1 cellular context compared by ENCODE assay signal in genomic region chr9:134335490-134336173, GRCh38.
TF ChIP-seq lines count a peak whose summit lies in the region.

No MANE protein-coding gene starts in this region.

TF ChIP-seq in HepG2, 621 proteins besides CTCF, POLR2A, EP300 and RAD21 (continued from another document):
- TF ChIP-seq TFDP2 (CRISPR knock-in tag; IDR thresholded peaks at IDR 0.05) (no peak), GLI4 (CRISPR knock-in tag; IDR thresholded peaks at IDR 0.05; ENCODE audit: borderline replicate concordance) (0 out of 2 replicates have a peak, but pooled peaks have one; percentile 21), ZNF292 (CRISPR knock-in tag; IDR thresholded peaks at IDR 0.05; ENCODE audit: borderline replicate concordance, low read depth) (no peak), REL (CRISPR knock-in tag; conservative IDR thresholded peaks at IDR 0.05) (no peak), RBFOX2 (IDR thresholded peaks at IDR 0.05; ENCODE audit: low read depth, low read length) (no peak), KDM5B (CRISPR knock-in tag; IDR thresholded peaks at IDR 0.05; ENCODE audit: borderline replicate concordance) (peak; percentile 34; the same call in 1 of the 2 replicates), ZNF510 (CRISPR knock-in tag; IDR thresholded peaks at IDR 0.05; ENCODE audit: low read depth) (no peak), RARA (CRISPR knock-in tag; IDR thresholded peaks at IDR 0.05) (peak; percentile 47), ZNF747 (CRISPR knock-in tag; IDR thresholded peaks at IDR 0.05; ENCODE audit: borderline replicate concordance) (no peak), ZNF839 (CRISPR knock-in tag; IDR thresholded peaks at IDR 0.05; ENCODE audit: borderline replicate concordance) (no peak), PLRG1 (conservative IDR thresholded peaks at IDR 0.05) (no peak), HNRNPLL (IDR thresholded peaks at IDR 0.05; ENCODE audit: low read depth, low read length, poor library complexity, severe bottlenecking) (no peak), ZNF644 (CRISPR knock-in tag; IDR thresholded peaks at IDR 0.05; ENCODE audit: low read depth) (no peak), SALL2 (CRISPR knock-in tag; IDR thresholded peaks at IDR 0.05) (no peak), ZNF275 (CRISPR knock-in tag; IDR thresholded peaks at IDR 0.05; ENCODE audit: borderline replicate concordance) (no peak), NR2F1 (CRISPR knock-in tag; IDR thresholded peaks at IDR 0.05) (peak in 1 of 2 experiments; percentile 12; a peak in 1 of 4 replicates), TFAP4 (IDR thresholded peaks at IDR 0.05; ENCODE audit: borderline replicate concordance, low read depth) (peak; percentile 79; the same call in 1 of the 2 replicates), ZNF451 (CRISPR knock-in tag; IDR thresholded peaks at IDR 0.05) (no peak), CREB1 (IDR thresholded peaks at IDR 0.05) (no peak), CREB1 (CRISPR knock-in tag; IDR thresholded peaks at IDR 0.05) (no peak), ZNF709 (CRISPR knock-in tag; IDR thresholded peaks at IDR 0.05) (0 out of 2 replicates have a peak, but pooled peaks have one; percentile 9), HNF1B (CRISPR knock-in tag; IDR thresholded peaks at IDR 0.05) (peak; percentile 8; the same call in 1 of the 2 replicates), RORA (CRISPR knock-in tag; IDR thresholded peaks at IDR 0.05) (no peak), CREM (IDR thresholded peaks at IDR 0.05) (no peak), CREM (CRISPR knock-in tag; IDR thresholded peaks at IDR 0.05) (no peak), RARG (CRISPR knock-in tag; IDR thresholded peaks at IDR 0.05; ENCODE audit: low read depth) (no peak), ZNF446 (CRISPR knock-in tag; IDR thresholded peaks at IDR 0.05) (no peak), FOXA3 (CRISPR knock-in tag; IDR thresholded peaks at IDR 0.05) (no peak), SRSF4 (IDR thresholded peaks at IDR 0.05; ENCODE audit: low read depth, low read length, poor library complexity, severe bottlenecking) (no peak), ATF1 (CRISPR knock-in tag; IDR thresholded peaks at IDR 0.05) (no peak), PCBP2 (optimal IDR thresholded peaks at IDR 0.05; ENCODE audit: low read depth, low read length, poor library complexity, severe bottlenecking) (no peak), IRF1 (CRISPR knock-in tag; IDR thresholded peaks at IDR 0.05; ENCODE audit: low read depth) (no peak), SPEN (CRISPR knock-in tag; IDR thresholded peaks at IDR 0.05; ENCODE audit: low read depth) (peak; percentile 49; the same call in 1 of the 2 replicates), ZFP91 (CRISPR knock-in tag; IDR thresholded peaks at IDR 0.05; ENCODE audit: borderline replicate concordance) (peak; percentile 29; the same call in 1 of the 2 replicates), ZNF12 (CRISPR knock-in tag; IDR thresholded peaks at IDR 0.05) (no peak), MAZ (IDR thresholded peaks at IDR 0.05; ENCODE audit: borderline replicate concordance, low read depth, low read length) (peak; percentile 26; the same call in 1 of the 2 replicates), MAZ (CRISPR knock-in tag; IDR thresholded peaks at IDR 0.05; ENCODE audit: low read depth) (no peak), HIVEP1 (CRISPR knock-in tag; IDR thresholded peaks at IDR 0.05) (no peak), SAP130 (CRISPR knock-in tag; IDR thresholded peaks at IDR 0.05; ENCODE audit: low read depth) (no peak; the same call in 1 of the 2 replicates), NFYC (CRISPR knock-in tag; IDR thresholded peaks at IDR 0.05) (no peak), NPAS2 (CRISPR knock-in tag; IDR thresholded peaks at IDR 0.05; ENCODE audit: borderline replicate concordance) (0 out of 2 replicates have a peak, but pooled peaks have one; percentile 41), STAG1 (CRISPR knock-in tag; IDR thresholded peaks at IDR 0.05) (peak; percentile 8; the same call in 1 of the 2 replicates), JUNB (CRISPR knock-in tag; IDR thresholded peaks at IDR 0.05; ENCODE audit: borderline replicate concordance) (no peak), FOXM1 (CRISPR knock-in tag; IDR thresholded peaks at IDR 0.05) (no peak), ZBTB7B (CRISPR knock-in tag; IDR thresholded peaks at IDR 0.05) (peak; percentile 55; the same call in 1 of the 2 replicates), RFX1 (IDR thresholded peaks at IDR 0.05) (no peak), TRIM24 (CRISPR knock-in tag; IDR thresholded peaks at IDR 0.05) (no peak), MTA1 (CRISPR knock-in tag; IDR thresholded peaks at IDR 0.05; ENCODE audit: borderline replicate concordance) (peak; percentile 76; the same call in 1 of the 2 replicates), ZFP90 (CRISPR knock-in tag; IDR thresholded peaks at IDR 0.05; ENCODE audit: borderline replicate concordance) (0 out of 2 replicates have a peak, but pooled peaks have one; percentile 24), ZNF224 (CRISPR knock-in tag; IDR thresholded peaks at IDR 0.05) (no peak), ZNF556 (CRISPR knock-in tag; IDR thresholded peaks at IDR 0.05; ENCODE audit: borderline replicate concordance) (0 out of 2 replicates have a peak, but pooled peaks have one; percentile 31), IKZF4 (CRISPR knock-in tag; IDR thresholded peaks at IDR 0.05; ENCODE audit: borderline replicate concordance, low read depth, not compliant biosample characterization) (no peak), MYNN (CRISPR knock-in tag; IDR thresholded peaks at IDR 0.05; ENCODE audit: low read depth) (no peak), ZNF776 (CRISPR knock-in tag; IDR thresholded peaks at IDR 0.05) (no peak), ATRX (CRISPR knock-in tag; IDR thresholded peaks at IDR 0.05; ENCODE audit: borderline replicate concordance) (no peak), SP1 (IDR thresholded peaks at IDR 0.05) (no peak), SP1 (CRISPR knock-in tag; IDR thresholded peaks at IDR 0.05) (no peak), BORCS8-MEF2B (CRISPR knock-in tag; IDR thresholded peaks at IDR 0.05) (no peak), ZEB1 (IDR thresholded peaks at IDR 0.05; ENCODE audit: insufficient replicate concordance, low read depth) (no peak), PREB (CRISPR knock-in tag; IDR thresholded peaks at IDR 0.05) (no peak)
